Comparison of ENCODE assay signal across 21 cellular contexts in the genomic region with DNA sequence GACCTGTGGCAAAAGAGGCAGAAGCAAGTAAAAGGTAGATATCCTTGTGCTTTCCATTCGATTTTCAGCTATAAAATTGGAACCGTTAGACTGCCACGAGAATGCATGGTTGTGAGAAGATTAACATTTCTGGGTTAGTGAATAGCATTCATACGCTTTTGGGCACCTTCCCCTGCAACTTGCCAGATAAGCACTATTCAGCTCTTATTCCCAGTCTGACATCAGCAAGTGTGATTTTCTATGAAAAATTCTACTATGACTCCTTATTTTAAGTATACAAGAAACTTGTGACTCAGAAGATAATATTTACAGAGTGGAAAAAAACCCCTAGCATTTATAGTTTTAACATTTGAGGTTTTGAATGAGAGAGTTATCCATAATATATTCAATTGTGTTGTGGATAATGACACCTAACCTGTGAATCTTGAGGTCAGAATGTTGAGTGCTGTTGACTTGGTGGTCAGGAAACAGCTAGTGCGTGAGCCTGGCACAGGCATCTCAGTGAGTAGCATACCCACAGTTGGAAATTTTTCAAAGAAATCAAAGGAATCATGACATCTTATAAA.
DNase-seq lines count a peak whose midpoint lies in the region; ATAC-seq lines count a peak whose summit lies in the region.
"Had no signal": no experiment of that assay in that cellular context is flagged by ENCODE, and none has a peak within 500 bp of the region (broad histone marks: within the 10 kb centered on the region; RNA-seq: fewer than 3 reads in every experiment).

No MANE protein-coding gene starts in this region.

- no peak for ATAC-seq in HG02678 (IDR thresholded peaks at IDR 0.05; ENCODE audit: unreplicated experiment)
- ATAC-seq in GM21360 (IDR thresholded peaks at IDR 0.05; ENCODE audit: unreplicated experiment): no peak

- DNase-seq in OCI-M1 (lab: John Stamatoyannopoulos, UW) (peak; percentile 29), glomerular visceral epithelial cell (ENCODE audit: extremely low spot score) (peak; percentile 46), stromal cell of bone marrow (ENCODE audit: low read depth) (peak; percentile 43)
- DNase-seq: activated B cell treated with CpG ODN at 0.5 μM for 24 hours; activated CD4-positive, alpha-beta memory T cell treated with anti-CD3 and anti-CD28 coated beads for 36 hours; activated effector memory CD4-positive, alpha-beta T cell treated with Interleukin-2 at 50 U/mL for 16 hours; activated naive CD8-positive, alpha-beta T cell treated with anti-CD3 and anti-CD28 coated beads, Interleukin-2, amount 10 ng/mL, durations not matched to agents 7 days and 5 days; brain microvascular endothelial cell; DMS53; effector memory CD4-positive, alpha-beta T cell; GF-D8; HFFc6; hypothalamus; NCI-H1048; NCI-H187 treated with DMSO at 0.1 percent for 48 hours; NCI-H2227 treated with DMSO at 0.1 percent for 48 hours; nucleus accumbens; stimulated activated CD4-positive, alpha-beta T cell treated with anti-CD3 and anti-CD28 coated beads, Interleukin-4, amount 100 ng/mL, for 1 hour; stimulated activated naive CD4-positive, alpha-beta T cell treated with Interleukin-2 at 50 U/mL for 16 hours had no signal
